ENCODE assay signal across 10 cellular contexts in the genomic region with DNA sequence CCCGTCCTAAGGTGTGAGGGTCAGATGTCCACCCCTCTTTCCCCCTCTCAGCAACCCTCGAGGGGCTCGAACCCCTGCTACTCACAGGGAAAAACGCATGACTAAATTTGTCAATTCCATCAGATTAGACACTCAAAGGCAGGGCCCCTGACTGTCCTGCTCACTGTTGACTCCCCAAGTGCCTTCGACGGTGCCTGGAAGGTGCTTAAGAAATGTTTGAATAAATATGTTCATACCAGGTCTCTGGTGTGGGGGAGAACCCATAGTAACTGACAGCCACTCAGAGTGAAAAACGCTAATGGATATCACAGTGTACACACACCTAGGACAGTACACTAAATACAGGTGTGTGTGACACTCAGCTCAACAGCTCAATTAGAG. TPM values are rescaled to one million over a fixed set of nuclear protein-coding genes. Genes with fewer than 3 reads are reported as not detected.
DNase-seq lines count a peak whose midpoint lies in the region; ATAC-seq and TF ChIP-seq lines count a peak whose summit lies in the region.
"Had no signal": no experiment of that assay in that cellular context is flagged by ENCODE, and none has a peak within 500 bp of the region (broad histone marks: within the 10 kb centered on the region; RNA-seq: fewer than 3 reads in every experiment).

No MANE protein-coding gene starts in this region.

- H3K9me3 ChIP-seq in muscle layer of duodenum (ENCODE audit: control insufficient read depth in 1 of 2, low read length in 2 of 2) = no peaks in the 10 kb centered on the region
- H3K9me3 ChIP-seq in thyroid gland = no peaks in the 10 kb centered on the region

- H3K36me3 ChIP-seq in muscle layer of duodenum (ENCODE audit: control insufficient read depth in 1 of 2, insufficient read depth in 2 of 2, low read length in 2 of 2) (peaks cover 0 to 10% of the 10 kb centered on the region in 2 donors), thyroid gland (peaks cover 0 to 6% of the 10 kb centered on the region in 2 donors)

- H3K4me1 Mint-ChIP-seq in T-helper 1 cell treated with Interleukin-12 subunit alpha and Interleukin-12 subunit beta and Interleukin-4 antibody, amounts not matched to agents 30 μg/mL and 1 μg/mL, for 36 hours (ENCODE audit: low read depth) = peaks cover 40% of the 10 kb centered on the region
- H3K4me1 Mint-ChIP-seq in brain = peaks cover 74% of the 10 kb centered on the region

- H3K4me1 ChIP-seq in muscle layer of duodenum (ENCODE audit: control insufficient read depth in 1 of 2, insufficient read depth in 2 of 2, low read length in 2 of 2) = peaks cover 33 to 52% of the 10 kb centered on the region in 2 donors
- H3K4me1 ChIP-seq in thyroid gland = peaks cover 18 to 42% of the 10 kb centered on the region in 2 donors

- H3K27ac Mint-ChIP-seq in T-helper 1 cell treated with Interleukin-12 subunit alpha and Interleukin-12 subunit beta and Interleukin-4 antibody, amounts not matched to agents 30 μg/mL and 1 μg/mL, for 36 hours = peak overlapping the region; percentile 2
- H3K27ac Mint-ChIP-seq in brain = peak overlapping the region; percentile 90 to 98 (median 96)

- no peak for ATAC-seq in GM21390 (IDR thresholded peaks at IDR 0.05; ENCODE audit: unreplicated experiment)

- no peak for TF ChIP-seq POLR2A in thyroid gland (IDR thresholded peaks at IDR 0.05)

- H3K4me3 Mint-ChIP-seq in T-helper 1 cell treated with Interleukin-12 subunit alpha and Interleukin-12 subunit beta and Interleukin-4 antibody, amounts not matched to agents 30 μg/mL and 1 μg/mL, for 36 hours = peak overlapping the region; percentile 40
- peak overlapping the region in 4 of 5 experiments; percentile 4 to 87 (median 42) for H3K4me3 Mint-ChIP-seq in brain

- peaks cover 24% of the 10 kb centered on the region for H3K36me3 Mint-ChIP-seq in T-helper 1 cell treated with Interleukin-12 subunit alpha and Interleukin-12 subunit beta and Interleukin-4 antibody, amounts not matched to agents 30 μg/mL and 1 μg/mL, for 36 hours (ENCODE audit: low read depth)
- H3K36me3 Mint-ChIP-seq in brain = peaks cover 15% of the 10 kb centered on the region

- no peaks in the 10 kb centered on the region for H3K27me3 ChIP-seq in muscle layer of duodenum (ENCODE audit: low read depth, low read length)
- H3K27me3 ChIP-seq in thyroid gland = no peaks in the 10 kb centered on the region

- intact Hi-C loops in thyroid gland (cut with DNase I) = no loop called here

- H3K27ac ChIP-seq in muscle layer of duodenum (ENCODE audit: low read length) (peak overlapping the region; percentile 75), thyroid gland (peak overlapping the region; percentile 58 to 90 (median 80))

- no peak overlapping the region for H3K4me3 ChIP-seq in muscle layer of duodenum (ENCODE audit: low read depth in 1 of 2, low read length in 2 of 2)
- H3K4me3 ChIP-seq in thyroid gland (replicated peaks in 1 of 3) = no peak overlapping the region

- TF ChIP-seq CTCF in brain (conservative IDR thresholded peaks at IDR 0.05) (no peak), thyroid gland (IDR thresholded peaks at IDR 0.05) (no peak)

- H3K27me3 Mint-ChIP-seq in T-helper 1 cell treated with Interleukin-12 subunit alpha and Interleukin-12 subunit beta and Interleukin-4 antibody, amounts not matched to agents 30 μg/mL and 1 μg/mL, for 36 hours (ENCODE audit: low read depth) = no peaks in the 10 kb centered on the region
- peaks cover 3% of the 10 kb centered on the region for H3K27me3 Mint-ChIP-seq in brain

- H3K9me3 Mint-ChIP-seq in T-helper 1 cell treated with Interleukin-12 subunit alpha and Interleukin-12 subunit beta and Interleukin-4 antibody, amounts not matched to agents 30 μg/mL and 1 μg/mL, for 36 hours = no peaks in the 10 kb centered on the region
- H3K9me3 Mint-ChIP-seq in brain = no peaks in the 10 kb centered on the region

- 34 to 50% methylated on average over 4 to 7 of the region's 7 CpGs for WGBS in thyroid gland, 2 donors

- DNase-seq in T-helper 1 cell = no peak
- peak in 1 of 2 donors; percentile 44 for DNase-seq in thyroid gland
- no peak for DNase-seq in NCI-H1048 (lab: John Stamatoyannopoulos, UW)
- no peak for DNase-seq in NCI-H187 treated with DMSO at 0.1 percent for 48 hours (lab: John Stamatoyannopoulos, UW)
- DNase-seq: ACHN, activated gamma-delta T cell had no signal

RNA-seq across cellular contexts. Expression of a gene that starts 39.7 kb away (rescaled TPM):
- 98.5 TPM for polyA plus RNA-seq in brain (ENCODE audit: insufficient read depth, low read depth, low replicate concordance)
- total RNA-seq in thyroid gland = 10 to 100 TPM; 38.3 to 47.7 (median 46.7) TPM
